In genomic region chr11:119700536-119701346, GRCh38 we compare ENCODE assay signal across 11 cellular contexts. TPM values are rescaled to one million over a fixed set of nuclear protein-coding genes. Genes with fewer than 3 reads are reported as not detected.
DNase-seq lines count a peak whose midpoint lies in the region; ATAC-seq and TF ChIP-seq lines count a peak whose summit lies in the region.
"Had no signal": no experiment of that assay in that cellular context is flagged by ENCODE, and none has a peak within 500 bp of the region (broad histone marks: within the 10 kb centered on the region; RNA-seq: fewer than 3 reads in every experiment).

No MANE protein-coding gene starts in this region.

- H2BK5ac ChIP-seq in H9 (ENCODE audit: insufficient read length, low read length), result no peak overlapping the region

- H4K8ac ChIP-seq in H9 (replicated peaks; ENCODE audit: insufficient read length, low read depth, low read length), result no peak overlapping the region

- H3K9me3 ChIP-seq in H9 (ENCODE audit: control insufficient read depth, low read depth, low read length) (no peaks in the 10 kb centered on the region), lower lobe of right lung (no peaks in the 10 kb centered on the region)

- peak overlapping the region; percentile 3 for H3K18ac ChIP-seq in H9 (ENCODE audit: insufficient read length, low read depth, low read length)

- CTCF ChIA-PET in activated CD4-positive, alpha-beta memory T cell treated with anti-CD3 and anti-CD28 coated beads, Interleukin-2, amount 10 ng/mL, durations not matched to agents 7 days and 5 days (lab: Charles Lee), result interaction anchor here (1.5 to 1.7 kb wide), 2 partner anchors 20 to 28 kb away, joined by 3 to 6 read pairs; partner anchors contain the start of gene NECTIN1

- H3K4me2 ChIP-seq in H9 (ENCODE audit: insufficient read depth, insufficient read length, low read length), result no peak overlapping the region
- H3K4me2 ChIP-seq: GM23338 had no signal

- no peak overlapping the region for H4K91ac ChIP-seq in H9 (ENCODE audit: insufficient read length, low read depth, low read length)

- POLR2A ChIA-PET in activated CD4-positive, alpha-beta memory T cell treated with anti-CD3 and anti-CD28 coated beads, Interleukin-2, amount 10 ng/mL, durations not matched to agents 7 days and 5 days (lab: Charles Lee), result no interaction called here

- TF ChIP-seq CTCF in H9 (conservative IDR thresholded peaks at IDR 0.05), result no peak
- no peak for TF ChIP-seq CTCF in lower lobe of right lung (IDR thresholded peaks at IDR 0.05)

- ATAC-seq in lower lobe of right lung (peak; percentile 81 to 82), HG02678 (IDR thresholded peaks at IDR 0.05; ENCODE audit: unreplicated experiment) (no peak)
- no peak for ATAC-seq in activated CD4-positive, CD25-positive, alpha-beta regulatory T cell treated with anti-CD3 and anti-CD28 coated beads, Interleukin-2, amount 50 U/mL, for 24 hours
- ATAC-seq: GM23338 had no signal

- H3K79me1 ChIP-seq in H9 (ENCODE audit: insufficient read depth, low read depth, low read length, poor library complexity, severe bottlenecking), result peaks cover 15% of the 10 kb centered on the region

- H3K9me3 Mint-ChIP-seq in H9, result no peaks in the 10 kb centered on the region; a peak in 1 of 5 replicates
- no peaks in the 10 kb centered on the region for H3K9me3 Mint-ChIP-seq in activated CD4-positive, alpha-beta memory T cell treated with anti-CD3 and anti-CD28 coated beads, Interleukin-2, amount 10 ng/mL, durations not matched to agents 7 days and 5 days
- H3K9me3 Mint-ChIP-seq: GM23338 had no signal

- H3K27ac ChIP-seq in H9 (ENCODE audit: insufficient read length, low read depth, low read length) (no peak overlapping the region), lower lobe of right lung (no peak overlapping the region)

- intact Hi-C loops in lower lobe of right lung (cut with DNase I), result no loop called here

- no peaks in the 10 kb centered on the region for H4K20me1 ChIP-seq in H9 (ENCODE audit: control insufficient read depth, insufficient read depth, insufficient read length)

- no peaks in the 10 kb centered on the region for H3K23me2 ChIP-seq in H9 (ENCODE audit: insufficient read length, low read depth, low read length, poor library complexity, severe bottlenecking)

- peaks cover 30 to 35% of the 10 kb centered on the region in 2 experiments for H3K4me1 Mint-ChIP-seq in H9
- peaks cover 6% of the 10 kb centered on the region for H3K4me1 Mint-ChIP-seq in activated CD4-positive, alpha-beta memory T cell treated with anti-CD3 and anti-CD28 coated beads, Interleukin-2, amount 10 ng/mL, durations not matched to agents 7 days and 5 days

- no peak overlapping the region for H3K56ac ChIP-seq in H9 (ENCODE audit: insufficient read length, low read depth, low read length)

- H2BK120ac ChIP-seq in H9 (ENCODE audit: low read depth, low read length, poor library complexity, severe bottlenecking), result no peak overlapping the region

- no peak overlapping the region for H2AFZ ChIP-seq in H9 (ENCODE audit: low read length)
- H2AFZ ChIP-seq: GM23338 had no signal

- DNase-seq in CD1c-positive myeloid dendritic cell (ENCODE audit: extremely low spot score), result peak; percentile 46
- no peak for DNase-seq in H9
- peak; percentile 32 for DNase-seq in activated CD4-positive, alpha-beta memory T cell treated with anti-CD3 and anti-CD28 coated beads, Interleukin-2, amount 10 ng/mL, durations not matched to agents 7 days and 5 days
- DNase-seq in lower lobe of right lung, result peak; percentile 74
- no peak for DNase-seq in NOMO-1 treated with dmso at 0.1 percent for 144 hours (lab: John Stamatoyannopoulos, UW; ENCODE audit: unreplicated experiment)
- no peak for DNase-seq in central memory CD4-positive, alpha-beta T cell
- DNase-seq: aorta, dermis blood vessel endothelial cell had no signal

- H3K27ac Mint-ChIP-seq in H9, result no peak overlapping the region
- H3K27ac Mint-ChIP-seq in activated CD4-positive, alpha-beta memory T cell treated with anti-CD3 and anti-CD28 coated beads, Interleukin-2, amount 10 ng/mL, durations not matched to agents 7 days and 5 days, result no peak overlapping the region
- H3K27ac Mint-ChIP-seq: GM23338 had no signal

- peaks cover 5% of the 10 kb centered on the region; the same call in 1 of the 2 replicates for H3K79me2 ChIP-seq in H9 (ENCODE audit: insufficient read depth, low read length)

- no peak overlapping the region for H3K23ac ChIP-seq in H9 (ENCODE audit: insufficient read length, low read depth, low read length)

- no peak overlapping the region for H2BK12ac ChIP-seq in H9 (ENCODE audit: insufficient read length, low read depth, low read length)

- no peak overlapping the region for H2BK20ac ChIP-seq in H9 (ENCODE audit: low read depth, low read length, poor library complexity, severe bottlenecking)

- no peaks in the 10 kb centered on the region for H3K36me3 ChIP-seq in lower lobe of right lung

- H3K14ac ChIP-seq in H9 (ENCODE audit: insufficient read depth, low read length), result no peak overlapping the region

- H3K27me3 ChIP-seq in H9 (ENCODE audit: insufficient read depth, low read length), result no peaks in the 10 kb centered on the region
- H3K27me3 ChIP-seq in lower lobe of right lung (ENCODE audit: low read depth), result no peaks in the 10 kb centered on the region

- H3T11ph ChIP-seq in H9 (ENCODE audit: low read length), result no peak overlapping the region

- H3K4me3 ChIP-seq in lower lobe of right lung, result no peak overlapping the region
- H3K4me3 ChIP-seq: GM23338 had no signal

- H3K27me3 Mint-ChIP-seq in H9 (ENCODE audit: low read depth), result no peaks in the 10 kb centered on the region
- H3K27me3 Mint-ChIP-seq in activated CD4-positive, alpha-beta memory T cell treated with anti-CD3 and anti-CD28 coated beads, Interleukin-2, amount 10 ng/mL, durations not matched to agents 7 days and 5 days, result peaks cover 2% of the 10 kb centered on the region

- H3K4ac ChIP-seq in H9 (ENCODE audit: low read depth, low read length), result no peak overlapping the region

- H3K9ac ChIP-seq in H9 (ENCODE audit: extremely low read depth, insufficient read length, low read length), result no peak overlapping the region

- no peak overlapping the region for H3K4me3 Mint-ChIP-seq in H9
- no peak overlapping the region for H3K4me3 Mint-ChIP-seq in activated CD4-positive, alpha-beta memory T cell treated with anti-CD3 and anti-CD28 coated beads, Interleukin-2, amount 10 ng/mL, durations not matched to agents 7 days and 5 days
- H3K4me3 Mint-ChIP-seq: GM23338 had no signal

- H3K4me1 ChIP-seq in H9 (ENCODE audit: insufficient read depth, low read length) (peaks cover 7% of the 10 kb centered on the region; the same call in 1 of the 2 replicates), lower lobe of right lung (peaks cover 18% of the 10 kb centered on the region)

- H3K36me3 Mint-ChIP-seq in H9 (ENCODE audit: insufficient read depth in 1 of 3, low read depth in 3 of 3), result peaks cover 0 to 10% (median 9%) of the 10 kb centered on the region in 3 experiments
- H3K36me3 Mint-ChIP-seq in activated CD4-positive, alpha-beta memory T cell treated with anti-CD3 and anti-CD28 coated beads, Interleukin-2, amount 10 ng/mL, durations not matched to agents 7 days and 5 days (ENCODE audit: low read depth), result no peaks in the 10 kb centered on the region

- WGBS in H9 (ENCODE audit: extremely low coverage, insufficient read length, low lambda C conversion rate), result no CpG with 5 or more reads among the region's 13 CpGs

- no peak overlapping the region for H2BK15ac ChIP-seq in H9 (ENCODE audit: low read depth, low read length)

- no peak overlapping the region for H2AK5ac ChIP-seq in H9 (ENCODE audit: insufficient read length, low read length)

- H4K5ac ChIP-seq in H9 (ENCODE audit: insufficient read length, low read depth, low read length), result no peak overlapping the region

RNA-seq across cellular contexts. Expression of gene NECTIN1, which starts 28.3 kb away (rescaled TPM):
- total RNA-seq in H9 (2021) (113 and 121 TPM in 2 replicates), lower lobe of right lung (9.1 TPM)
- total RNA-seq in activated CD4-positive, alpha-beta memory T cell treated with anti-CD3 and anti-CD28 coated beads, Interleukin-2, amount 10 ng/mL, durations not matched to agents 7 days and 5 days, result 1 to 10 TPM; 1.7 to 1.9 TPM

Comparison
In these comparisons a context has a peak if more than half of its experiments do, and no peak if none do; other contexts are left out.
1. DNase-seq: peak in CD1c-positive myeloid dendritic cell (single experiment), activated CD4-positive, alpha-beta memory T cell treated with anti-CD3 and anti-CD28 coated beads, Interleukin-2, amount 10 ng/mL, durations not matched to agents 7 days and 5 days (single experiment) and lower lobe of right lung (single experiment); none in H9 (single experiment), NOMO-1 treated with dmso at 0.1 percent for 144 hours (single experiment) and central memory CD4-positive, alpha-beta T cell (single experiment).
2. ATAC-seq: peak in lower lobe of right lung (2 of 2); none in activated CD4-positive, CD25-positive, alpha-beta regulatory T cell treated with anti-CD3 and anti-CD28 coated beads, Interleukin-2, amount 50 U/mL, for 24 hours (0 of 2) and HG02678 (single experiment).
3. RNA of gene NECTIN1, which starts 28.3 kb away (total RNA-seq): 113 to 121 TPM in H9; 9.1 TPM in lower lobe of right lung (single experiment) and 1.7 to 1.9 TPM in activated CD4-positive, alpha-beta memory T cell treated with anti-CD3 and anti-CD28 coated beads, Interleukin-2, amount 10 ng/mL, durations not matched to agents 7 days and 5 days; every median in the first group is over 10 times any median in the second.